10 cellular contexts compared by ENCODE assay signal in genomic region chr2:71379086-71379485, GRCh38. TPM values are rescaled to one million over a fixed set of nuclear protein-coding genes. Genes with fewer than 3 reads are reported as not detected.
DNase-seq lines count a peak whose midpoint lies in the region; ATAC-seq, FAIRE-seq and TF ChIP-seq lines count a peak whose summit lies in the region.
"Had no signal": no experiment of that assay in that cellular context is flagged by ENCODE, and none has a peak within 500 bp of the region (broad histone marks: within the 10 kb centered on the region; RNA-seq: fewer than 3 reads in every experiment).

No MANE protein-coding gene starts in this region.

- H3K4me2 ChIP-seq in SK-N-SH = no peak overlapping the region

- no peaks in the 10 kb centered on the region for H3K4me1 Mint-ChIP-seq in type B pancreatic cell (ENCODE audit: unreplicated experiment)

- peaks cover 43% of the 10 kb centered on the region for H3K36me3 Mint-ChIP-seq in type B pancreatic cell

- peak overlapping the region; percentile 40 for H3K27ac Mint-ChIP-seq in type B pancreatic cell

- ATAC-seq in left ventricle myocardium superior = peak; percentile 32
- ATAC-seq in HG02852 (IDR thresholded peaks at IDR 0.05; ENCODE audit: unreplicated experiment) = no peak

- H3K9me3 ChIP-seq in SK-N-SH = no peaks in the 10 kb centered on the region
- no peaks in the 10 kb centered on the region for H3K9me3 ChIP-seq in kidney (ENCODE audit: control insufficient read depth in 1 of 2, low read length in 2 of 2)

- H3K27me3 ChIP-seq in SK-N-SH (ENCODE audit: insufficient read depth) = no peaks in the 10 kb centered on the region

- POLR2A ChIA-PET in SK-N-SH (lab: Yijun Ruan, JAX) = no interaction called here

- TF ChIP-seq CTCF in SK-N-SH (IDR thresholded peaks at IDR 0.05) (no peak), fibroblast of villous mesenchyme (IDR thresholded peaks at IDR 0.05; ENCODE audit: insufficient read depth, low read depth, low read length) (no peak), type B pancreatic cell (conservative IDR thresholded peaks at IDR 0.05) (no peak), kidney (IDR thresholded peaks at IDR 0.05; ENCODE audit: borderline replicate concordance, extremely low read depth, insufficient read depth) (no peak)

- peaks cover 10% of the 10 kb centered on the region for H3F3A ChIP-seq in SK-N-SH (replicated peaks; ENCODE audit: insufficient read depth)

- no peaks in the 10 kb centered on the region for H3K9me2 ChIP-seq in SK-N-SH

- H2AFZ ChIP-seq in SK-N-SH (ENCODE audit: low read depth) = no peak overlapping the region

- H3K9me3 Mint-ChIP-seq in type B pancreatic cell = no peaks in the 10 kb centered on the region

- H3K79me2 ChIP-seq in SK-N-SH (ENCODE audit: insufficient read depth) = peaks cover 14% of the 10 kb centered on the region; the same call in 1 of the 2 replicates

- H4K20me1 ChIP-seq in SK-N-SH (ENCODE audit: insufficient read depth) = peaks cover 7% of the 10 kb centered on the region; the same call in 1 of the 2 replicates

- no peak for TF ChIP-seq RAD21 in SK-N-SH (IDR thresholded peaks at IDR 0.05; ENCODE audit: low read length)

- H3K4me3 Mint-ChIP-seq in type B pancreatic cell = no peak overlapping the region

- CTCF ChIA-PET in SK-N-SH (lab: Yijun Ruan, JAX) = no interaction called here

- no peak for FAIRE-seq in kidney (lab: Jason Lieb, UNC)

- H3K9ac ChIP-seq in SK-N-SH (no peak overlapping the region), kidney (ENCODE audit: low read length in 2 of 2) (no peak overlapping the region)

- H3K4me3 ChIP-seq in SK-N-SH (ENCODE audit: low read depth in 2 of 2, low read length in 1 of 2) (no peak overlapping the region), fibroblast of villous mesenchyme (ENCODE audit: low read depth, low read length) (no peak overlapping the region), kidney (ENCODE audit: low read length in 2 of 2) (no peak overlapping the region)

- no peaks in the 10 kb centered on the region for H3K27me3 Mint-ChIP-seq in type B pancreatic cell

- WGBS in SK-N-SH (ENCODE audit: low lambda C conversion rate) = 67% methylated on average over 4 of the region's 4 CpGs

- intact Hi-C loops in left ventricle myocardium superior (cut with micrococcal nuclease) (no loop called here), cardiac septum (cut with DNase I) (no loop called here), kidney (cut with DNase I) (no loop called here)

- no peak for TF ChIP-seq EP300 in SK-N-SH (IDR thresholded peaks at IDR 0.05; ENCODE audit: borderline replicate concordance in 1 of 2, low read depth in 1 of 2, low read length in 1 of 2)

- H3K4me1 ChIP-seq in SK-N-SH (ENCODE audit: control insufficient read depth in 1 of 2, insufficient read depth in 2 of 2, low read depth in 1 of 2, low read length in 1 of 2) (no peaks in the 10 kb centered on the region), kidney (ENCODE audit: control insufficient read depth in 1 of 2, insufficient read depth in 1 of 2, low read depth in 1 of 2, low read length in 2 of 2) (no peaks in the 10 kb centered on the region)

- peaks cover 70 to 76% of the 10 kb centered on the region in 2 experiments for H3K36me3 ChIP-seq in SK-N-SH (replicated peaks in 1 of 2; ENCODE audit: control insufficient read depth in 1 of 2, insufficient read depth in 2 of 2, low read length in 1 of 2)
- H3K36me3 ChIP-seq in kidney (ENCODE audit: control insufficient read depth in 1 of 2, insufficient read depth in 2 of 2, low read length in 2 of 2) = peaks cover 13 to 16% of the 10 kb centered on the region in 2 donors

- peak overlapping the region in 1 of 2 experiments; percentile 19; a peak in 1 of 4 replicates for H3K27ac ChIP-seq in SK-N-SH (ENCODE audit: low read depth in 2 of 2, low read length in 1 of 2)
- no peak overlapping the region for H3K27ac ChIP-seq in kidney (ENCODE audit: low read depth in 2 of 2, low read length in 2 of 2)

- DNase-seq in left ventricle myocardium superior (no peak), cardiac septum (ENCODE audit: low spot score) (no peak), SK-N-SH (no peak), fibroblast of villous mesenchyme (ENCODE audit: low read depth) (peak; percentile 85), type B pancreatic cell (ENCODE audit: extremely low spot score, unreplicated experiment) (no peak), NCI-H146 treated with DMSO at 0.1 percent for 48 hours (lab: John Stamatoyannopoulos, UW; ENCODE audit: unreplicated experiment) (no peak), kidney (no peak)
- DNase-seq: activated effector memory CD4-positive, alpha-beta T cell treated with Interleukin-2 at 50 U/mL for 16 hours; NCI-H187 had no signal

TF ChIP-seq in SK-N-SH, 30 proteins besides CTCF, POLR2A, EP300 and RAD21:
- TF ChIP-seq FOSL2 (IDR thresholded peaks at IDR 0.05; ENCODE audit: borderline replicate concordance, low read depth) (peak; percentile 70; the same call in 1 of the 2 replicates), JUND (IDR thresholded peaks at IDR 0.05) (peak; percentile 63), NRF1 (IDR thresholded peaks at IDR 0.05; ENCODE audit: low read depth, low read length) (no peak), TEAD4 (IDR thresholded peaks at IDR 0.05; ENCODE audit: borderline replicate concordance, insufficient read depth) (no peak)
TF ChIP-seq in SK-N-SH: peak in this region for 2.

RNA-seq across cellular contexts. Expression of gene ZNF638, which starts 47.5 kb away (rescaled TPM):
- total RNA-seq in left ventricle myocardium superior (96.2 TPM), cardiac septum (79.5 TPM), fibroblast of villous mesenchyme (117 and 139 TPM in 2 replicates), type B pancreatic cell (ENCODE audit: low replicate concordance) (118 and 149 TPM in 2 replicates), kidney (122 TPM)
- polyA plus RNA-seq in SK-N-SH (2012; rRNA removed) (28.1 and 32.2 TPM in 2 replicates), kidney (ENCODE audit: insufficient read depth, low read depth, low replicate concordance) (84.8 TPM)
- polyA plus RNA-seq in SK-N-SH (2012; cell fraction: cytosol; rRNA removed) = 29.6 and 32.9 TPM in 2 replicates
- polyA plus RNA-seq in SK-N-SH (2012; cell fraction: nucleus; rRNA removed) = 62.1 and 95.1 TPM in 2 replicates
